Comparison of ENCODE assay signal across 23 cellular contexts in genomic region chr3:105705011-105705410, GRCh38.
"Had no signal": no experiment of that assay in that cellular context is flagged by ENCODE, and none has a peak within 500 bp of the region (broad histone marks: within the 10 kb centered on the region; RNA-seq: fewer than 3 reads in every experiment).

No MANE protein-coding gene starts in this region.

- H3K4me1 ChIP-seq: Peyer's patch, SJCRH30 had no signal

- H3K27ac ChIP-seq: adrenal gland, Peyer's patch, RWPE1, SJCRH30 had no signal

- H3K9ac ChIP-seq: SK-N-SH had no signal

- DNase-seq: activated CD4-positive, alpha-beta T cell treated with anti-CD3 and anti-CD28 coated beads for 4 hours; activated CD8-positive, alpha-beta memory T cell treated with anti-CD3 and anti-CD28 coated beads, Interleukin-2, amount 50 U/mL, for 4 hours; activated CD8-positive, alpha-beta T cell treated with anti-CD3 and anti-CD28 coated beads for 36 hours; activated T-cell treated with anti-CD3 and anti-CD28 coated beads, Interleukin-2, amount 50 U/mL, for 72 hours; adrenal gland; anterior cingulate cortex; cerebellar nuclear complex; MG63; NCI-H1105 treated with DMSO at 0.1 percent for 48 hours; NCI-H1436 treated with DMSO at 0.1 percent for 48 hours; NCI-H187; NCI-H2081; NCI-H524; Peyer's patch; Right ventricle myocardium superior; SJCRH30; SK-N-SH; SW 1271 had no signal

- H3K4me3 Mint-ChIP-seq: activated CD8-positive, alpha-beta T cell treated with anti-CD3 and anti-CD28 coated beads for 36 hours; activated T-cell treated with anti-CD3 and anti-CD28 coated beads, Interleukin-2, amount 50 U/mL, for 72 hours; T-helper 1 cell treated with Interleukin-12 subunit alpha and Interleukin-12 subunit beta and Interleukin-4 antibody, amounts not matched to agents 30 μg/mL and 1 μg/mL, for 36 hours had no signal

- H3K4me2 ChIP-seq: SK-N-SH had no signal

- H3K9me3 Mint-ChIP-seq: activated naive CD4-positive, alpha-beta T cell treated with anti-CD3 and anti-CD28 coated beads, Interleukin-2, amount 50 U/mL, for 72 hours; activated T-cell treated with anti-CD3 and anti-CD28 coated beads, Interleukin-2, amount 50 U/mL, for 72 hours had no signal

- H3K27ac Mint-ChIP-seq: activated CD8-positive, alpha-beta T cell treated with anti-CD3 and anti-CD28 coated beads for 36 hours; activated naive CD4-positive, alpha-beta T cell treated with anti-CD3 and anti-CD28 coated beads, Interleukin-2, amount 50 U/mL, for 72 hours; activated T-cell treated with anti-CD3 and anti-CD28 coated beads, Interleukin-2, amount 50 U/mL, for 72 hours; T-helper 1 cell treated with Interleukin-12 subunit alpha and Interleukin-12 subunit beta and Interleukin-4 antibody, amounts not matched to agents 30 μg/mL and 1 μg/mL, for 36 hours had no signal

- ATAC-seq: activated CD4-positive, CD25-positive, alpha-beta regulatory T cell treated with anti-CD3 and anti-CD28 coated beads, Interleukin-2, amount 50 U/mL, for 24 hours; activated CD8-positive, alpha-beta T cell treated with anti-CD3 and anti-CD28 coated beads for 36 hours; activated naive CD4-positive, alpha-beta T cell treated with anti-CD3 and anti-CD28 coated beads, Interleukin-2, amount 50 U/mL, for 72 hours; activated T-cell treated with anti-CD3 and anti-CD28 coated beads, Interleukin-2, amount 50 U/mL, for 72 hours had no signal

- H3K27me3 Mint-ChIP-seq: activated CD8-positive, alpha-beta T cell treated with anti-CD3 and anti-CD28 coated beads for 36 hours had no signal

- H3K27me3 ChIP-seq: adrenal gland, MG63, Peyer's patch, SJCRH30 had no signal

- H3K36me3 ChIP-seq: MG63 had no signal

- FAIRE-seq: colon had no signal

- H3K9me3 ChIP-seq: adrenal gland, MG63, Peyer's patch, SJCRH30, SK-N-SH had no signal

- H3K4me3 ChIP-seq: adrenal gland, MG63, Peyer's patch, SJCRH30 had no signal
